14 cellular contexts compared by ENCODE assay signal in the genomic region with DNA sequence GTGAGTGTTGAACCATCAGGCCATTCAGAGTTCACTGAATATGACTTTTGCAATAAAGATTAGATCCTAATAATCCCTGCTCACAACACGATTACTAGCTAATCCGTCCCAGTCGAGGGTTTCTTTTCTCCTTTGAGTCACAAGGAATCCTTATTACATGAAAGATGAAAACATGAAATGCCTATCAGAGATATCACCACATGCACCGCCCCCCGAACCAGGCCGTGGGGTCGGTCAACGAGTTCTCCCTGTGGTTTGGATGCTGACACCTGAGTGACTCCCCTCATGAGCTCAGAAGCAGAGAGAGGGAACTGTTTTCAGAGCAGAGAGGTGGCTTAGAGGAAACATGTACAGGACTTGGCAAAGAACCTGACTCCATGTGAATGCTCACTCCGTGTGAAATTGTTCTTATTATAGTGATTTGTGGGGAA.
DNase-seq lines count a peak whose midpoint lies in the region; ATAC-seq and TF ChIP-seq lines count a peak whose summit lies in the region.
"Had no signal": no experiment of that assay in that cellular context is flagged by ENCODE, and none has a peak within 500 bp of the region (broad histone marks: within the 10 kb centered on the region; RNA-seq: fewer than 3 reads in every experiment).

No MANE protein-coding gene starts in this region.

- H2BK15ac ChIP-seq in H9 (ENCODE audit: low read depth, low read length): no peak overlapping the region

- no peak overlapping the region for H2BK12ac ChIP-seq in H9 (ENCODE audit: insufficient read length, low read depth, low read length)

- H2BK120ac ChIP-seq in H9 (ENCODE audit: low read depth, low read length, poor library complexity, severe bottlenecking): no peak overlapping the region

- H3K4me1 ChIP-seq in duodenal mucosa (ENCODE audit: control insufficient read depth in 1 of 2, insufficient read depth in 2 of 2, low read length in 2 of 2) (peaks cover 5 to 11% of the 10 kb centered on the region in 2 donors), H9 (ENCODE audit: insufficient read depth, low read length) (no peaks in the 10 kb centered on the region)
- H3K4me1 ChIP-seq: parathyroid adenoma had no signal

- H3K79me2 ChIP-seq in H9 (ENCODE audit: insufficient read depth, low read length): no peaks in the 10 kb centered on the region
- H3K79me2 ChIP-seq: parathyroid adenoma had no signal

- WGBS in H9 (ENCODE audit: extremely low coverage, insufficient read length, low lambda C conversion rate): no CpG with 5 or more reads among the region's 9 CpGs

- peaks cover 86% of the 10 kb centered on the region for H3K4me1 Mint-ChIP-seq in activated CD8-positive, alpha-beta T cell treated with anti-CD3 and anti-CD28 coated beads for 36 hours (ENCODE audit: low read depth)
- no peaks in the 10 kb centered on the region for H3K4me1 Mint-ChIP-seq in H9

- H2AK5ac ChIP-seq in H9 (ENCODE audit: insufficient read length, low read length): no peak overlapping the region

- no peaks in the 10 kb centered on the region for H4K20me1 ChIP-seq in H9 (ENCODE audit: control insufficient read depth, insufficient read depth, insufficient read length)

- H3K27ac Mint-ChIP-seq in activated CD8-positive, alpha-beta T cell treated with anti-CD3 and anti-CD28 coated beads for 36 hours: peak overlapping the region; percentile 98
- no peak overlapping the region for H3K27ac Mint-ChIP-seq in H9

- H3K36me3 ChIP-seq in duodenal mucosa (ENCODE audit: control insufficient read depth in 1 of 2, insufficient read depth in 2 of 2, low read length in 2 of 2): no peaks in the 10 kb centered on the region
- H3K36me3 ChIP-seq: thoracic aorta had no signal

- peaks cover 21% of the 10 kb centered on the region for H3K36me3 Mint-ChIP-seq in activated CD8-positive, alpha-beta T cell treated with anti-CD3 and anti-CD28 coated beads for 36 hours (ENCODE audit: low read depth)
- H3K36me3 Mint-ChIP-seq in H9 (ENCODE audit: insufficient read depth in 1 of 3, low read depth in 3 of 3): no peaks in the 10 kb centered on the region
- H3K36me3 Mint-ChIP-seq: memory B cell had no signal

- H3T11ph ChIP-seq in H9 (ENCODE audit: low read length): no peak overlapping the region

- H3K79me1 ChIP-seq in H9 (ENCODE audit: insufficient read depth, low read depth, low read length, poor library complexity, severe bottlenecking): no peaks in the 10 kb centered on the region

- H3K23me2 ChIP-seq in H9 (ENCODE audit: insufficient read length, low read depth, low read length, poor library complexity, severe bottlenecking): no peaks in the 10 kb centered on the region

- peak overlapping the region; percentile 70 for H3K4me3 Mint-ChIP-seq in activated CD8-positive, alpha-beta T cell treated with anti-CD3 and anti-CD28 coated beads for 36 hours
- H3K4me3 Mint-ChIP-seq in H9: no peak overlapping the region
- H3K4me3 Mint-ChIP-seq: memory B cell had no signal

- H3K14ac ChIP-seq in H9 (ENCODE audit: insufficient read depth, low read length): no peak overlapping the region

- CTCF ChIA-PET in activated CD8-positive, alpha-beta T cell treated with anti-CD3 and anti-CD28 coated beads for 36 hours (lab: Charles Lee): interaction anchor here (0.7 to 6.3 kb wide), 34 partner anchors 10 to 507 kb away, joined by 3 to 58 read pairs (median 6); no protein-coding TSS in a partner anchor

- H3K18ac ChIP-seq in H9 (ENCODE audit: insufficient read length, low read depth, low read length): no peak overlapping the region

- intact Hi-C loops in activated CD8-positive, alpha-beta T cell treated with anti-CD3 and anti-CD28 coated beads for 36 hours (cut with micrococcal nuclease): loop anchor here (2.0 to 10.0 kb wide), 4 partner anchors 99 to 301 kb away; no protein-coding TSS in a partner anchor
- intact Hi-C loops in left colon (cut with DNase I, micrococcal nuclease): no loop called here

- H4K91ac ChIP-seq in H9 (ENCODE audit: insufficient read length, low read depth, low read length): no peak overlapping the region

- H3K4ac ChIP-seq in H9 (ENCODE audit: low read depth, low read length): no peak overlapping the region

- no peak overlapping the region for H3K23ac ChIP-seq in H9 (ENCODE audit: insufficient read length, low read depth, low read length)

- no peaks in the 10 kb centered on the region for H3K9me3 ChIP-seq in duodenal mucosa (ENCODE audit: control insufficient read depth in 1 of 2, low read length in 2 of 2)
- no peaks in the 10 kb centered on the region for H3K9me3 ChIP-seq in H9 (ENCODE audit: control insufficient read depth, low read depth, low read length)
- H3K9me3 ChIP-seq: thoracic aorta had no signal

- no peak overlapping the region for H2BK20ac ChIP-seq in H9 (ENCODE audit: low read depth, low read length, poor library complexity, severe bottlenecking)

- H2BK5ac ChIP-seq in H9 (ENCODE audit: insufficient read length, low read length): no peak overlapping the region

- no peak overlapping the region for H2AFZ ChIP-seq in H9 (ENCODE audit: low read length)
- H2AFZ ChIP-seq: parathyroid adenoma had no signal

- H3K4me3 ChIP-seq in duodenal mucosa (ENCODE audit: low read depth in 1 of 2, low read length in 2 of 2): no peak overlapping the region
- H3K4me3 ChIP-seq: thoracic aorta had no signal

- H3K27me3 ChIP-seq in duodenal mucosa (ENCODE audit: control insufficient read depth in 1 of 2, insufficient read depth in 2 of 2, low read length in 2 of 2) (no peaks in the 10 kb centered on the region), H9 (ENCODE audit: insufficient read depth, low read length) (no peaks in the 10 kb centered on the region)

- peaks cover 4% of the 10 kb centered on the region for H3K9me3 Mint-ChIP-seq in activated CD8-positive, alpha-beta T cell treated with anti-CD3 and anti-CD28 coated beads for 36 hours
- no peaks in the 10 kb centered on the region for H3K9me3 Mint-ChIP-seq in H9
- H3K9me3 Mint-ChIP-seq: memory B cell had no signal

- H3K27me3 Mint-ChIP-seq in activated CD8-positive, alpha-beta T cell treated with anti-CD3 and anti-CD28 coated beads for 36 hours: no peaks in the 10 kb centered on the region
- H3K27me3 Mint-ChIP-seq in H9 (ENCODE audit: low read depth): peaks cover 2% of the 10 kb centered on the region; the same call in 1 of the 2 replicates
- H3K27me3 Mint-ChIP-seq: memory B cell had no signal

- no peak overlapping the region for H3K4me2 ChIP-seq in H9 (ENCODE audit: insufficient read depth, insufficient read length, low read length)

- no peak overlapping the region for H4K8ac ChIP-seq in H9 (replicated peaks; ENCODE audit: insufficient read length, low read depth, low read length)

- H4K5ac ChIP-seq in H9 (ENCODE audit: insufficient read length, low read depth, low read length): no peak overlapping the region

- peak; percentile 66 for DNase-seq in NK-92 treated with Interleukin-12 subunit alpha and Interleukin-12 subunit beta, amount 100 ng/mL, for 24 hours (lab: John Stamatoyannopoulos, UW)
- DNase-seq in NK-92 (lab: John Stamatoyannopoulos, UW; ENCODE audit: unreplicated experiment) (no peak), H9 (no peak), left colon (no peak)
- DNase-seq in activated CD8-positive, alpha-beta T cell treated with anti-CD3 and anti-CD28 coated beads for 36 hours: peak; percentile 89
- DNase-seq in stimulated activated CD8-positive, alpha-beta memory T cell treated with anti-CD3 and anti-CD28 coated beads, Interleukin-4, amount 100 ng/mL, for 24 hours (ENCODE audit: low read depth): peak; percentile 53
- DNase-seq: erythroblast, NCI-H187 had no signal

- no peak for TF ChIP-seq CTCF in activated CD8-positive, alpha-beta T cell treated with anti-CD3 and anti-CD28 coated beads for 36 hours (IDR thresholded peaks at IDR 0.05)
- no peak for TF ChIP-seq CTCF in H9 (conservative IDR thresholded peaks at IDR 0.05)

- H3K56ac ChIP-seq in H9 (ENCODE audit: insufficient read length, low read depth, low read length): no peak overlapping the region

- H3K9ac ChIP-seq in duodenal mucosa (ENCODE audit: low read depth in 1 of 2, low read length in 2 of 2) (peak overlapping the region in 1 of 2 donors; percentile 31), H9 (ENCODE audit: extremely low read depth, insufficient read length, low read length) (no peak overlapping the region)
- H3K9ac ChIP-seq: parathyroid adenoma had no signal

- H3K27ac ChIP-seq in duodenal mucosa (ENCODE audit: low read depth, low read length): peak overlapping the region; percentile 20
- no peak overlapping the region for H3K27ac ChIP-seq in H9 (ENCODE audit: insufficient read length, low read depth, low read length)
- H3K27ac ChIP-seq: 22Rv1, parathyroid adenoma, thoracic aorta had no signal

- peak; percentile 43 for ATAC-seq in activated CD8-positive, alpha-beta T cell treated with anti-CD3 and anti-CD28 coated beads for 36 hours
- ATAC-seq in left colon (no peak), HG03521 (IDR thresholded peaks at IDR 0.05; ENCODE audit: unreplicated experiment) (no peak)

- POLR2A ChIA-PET in activated CD8-positive, alpha-beta T cell treated with anti-CD3 and anti-CD28 coated beads for 36 hours (lab: Charles Lee): interaction anchor here (0.6 to 4.4 kb wide), 25 partner anchors 10 to 307 kb away, joined by 3 to 35 read pairs (median 5); no protein-coding TSS in a partner anchor

Comparison
In these comparisons a context has a peak if more than half of its experiments do, and no peak if none do; other contexts are left out.
1. DNase-seq: peak in NK-92 treated with Interleukin-12 subunit alpha and Interleukin-12 subunit beta, amount 100 ng/mL, for 24 hours (single experiment), activated CD8-positive, alpha-beta T cell treated with anti-CD3 and anti-CD28 coated beads for 36 hours (single experiment) and stimulated activated CD8-positive, alpha-beta memory T cell treated with anti-CD3 and anti-CD28 coated beads, Interleukin-4, amount 100 ng/mL, for 24 hours (single experiment); none in NK-92 (single experiment), H9 (single experiment) and left colon (0 of 2).